1 cellular context compared by ENCODE assay signal in genomic region chr6:12369781-12370262, GRCh38.
TF ChIP-seq lines count a peak whose summit lies in the region.

No MANE protein-coding gene starts in this region.

TF ChIP-seq in GM12878, 131 proteins besides CTCF, POLR2A, EP300 and RAD21 (continued from another document and continues in another):
- TF ChIP-seq ELK1 (IDR thresholded peaks at IDR 0.05; ENCODE audit: low read depth, low read length): no peak
- TF ChIP-seq SP1 (IDR thresholded peaks at IDR 0.05; ENCODE audit: low read depth, low read length): no peak
- TF ChIP-seq NKRF (conservative IDR thresholded peaks at IDR 0.05): no peak
- no peak for TF ChIP-seq TARDBP (IDR thresholded peaks at IDR 0.05; ENCODE audit: borderline replicate concordance)
- no peak for TF ChIP-seq ZNF207 (IDR thresholded peaks at IDR 0.05; ENCODE audit: borderline replicate concordance)
- peak; percentile 55 for TF ChIP-seq PKNOX1 (IDR thresholded peaks at IDR 0.05)
- TF ChIP-seq STAT1 (conservative IDR thresholded peaks at IDR 0.05): no peak
- peak; percentile 55 for TF ChIP-seq KLF5 (IDR thresholded peaks at IDR 0.05; ENCODE audit: partially characterized antibody)
- TF ChIP-seq, protein P1, sequence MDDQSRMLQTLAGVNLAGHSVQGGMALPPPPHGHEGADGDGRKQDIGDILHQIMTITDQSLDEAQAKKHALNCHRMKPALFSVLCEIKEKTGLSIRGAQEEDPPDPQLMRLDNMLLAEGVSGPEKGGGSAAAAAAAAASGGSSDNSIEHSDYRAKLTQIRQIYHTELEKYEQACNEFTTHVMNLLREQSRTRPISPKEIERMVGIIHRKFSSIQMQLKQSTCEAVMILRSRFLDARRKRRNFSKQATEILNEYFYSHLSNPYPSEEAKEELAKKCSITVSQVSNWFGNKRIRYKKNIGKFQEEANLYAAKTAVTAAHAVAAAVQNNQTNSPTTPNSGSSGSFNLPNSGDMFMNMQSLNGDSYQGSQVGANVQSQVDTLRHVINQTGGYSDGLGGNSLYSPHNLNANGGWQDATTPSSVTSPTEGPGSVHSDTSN (IDR thresholded peaks at IDR 0.05; ENCODE audit: insufficient replicate concordance, low read depth, low read length): peak; percentile 37
- peak; percentile 85 for TF ChIP-seq DPF2 (IDR thresholded peaks at IDR 0.05)
- TF ChIP-seq NR2F1 (conservative IDR thresholded peaks at IDR 0.05): peak; percentile 75
- no peak; the same call in 1 of the 2 replicates for TF ChIP-seq GATAD2B (conservative IDR thresholded peaks at IDR 0.05; ENCODE audit: low read depth)
- TF ChIP-seq CHD2 (IDR thresholded peaks at IDR 0.05; ENCODE audit: borderline replicate concordance, low read depth, low read length): peak; percentile 83; the same call in 1 of the 2 replicates
- TF ChIP-seq RFX5 (IDR thresholded peaks at IDR 0.05; ENCODE audit: low read depth, low read length): no peak
- peak; percentile 67; the same call in 1 of the 2 replicates for TF ChIP-seq TCF3 (IDR thresholded peaks at IDR 0.05; ENCODE audit: borderline replicate concordance, insufficient read depth, low read depth, low read length)
- TF ChIP-seq TCF12 (IDR thresholded peaks at IDR 0.05; ENCODE audit: low read depth, low read length): peak; percentile 79; the same call in 1 of the 2 replicates
- TF ChIP-seq ZBTB11 (CRISPR knock-in tag; IDR thresholded peaks at IDR 0.05): no peak
- no peak for TF ChIP-seq WRNIP1 (IDR thresholded peaks at IDR 0.05; ENCODE audit: borderline replicate concordance, low read depth, low read length)
- no peak for TF ChIP-seq ZZZ3 (IDR thresholded peaks at IDR 0.05; ENCODE audit: control insufficient read depth, insufficient read length, low read depth)
- TF ChIP-seq FOXM1 (IDR thresholded peaks at IDR 0.05; ENCODE audit: low read depth, low read length): peak; percentile 72; the same call in 1 of the 2 replicates
- no peak for TF ChIP-seq ZNF622 (IDR thresholded peaks at IDR 0.05)
- TF ChIP-seq NFXL1 (IDR thresholded peaks at IDR 0.05; ENCODE audit: borderline replicate concordance): no peak
- no peak for TF ChIP-seq PRDM15 (CRISPR knock-in tag; IDR thresholded peaks at IDR 0.05)
- 0 out of 2 replicates have a peak, but pooled peaks have one; percentile 49 for TF ChIP-seq CBX5 (IDR thresholded peaks at IDR 0.05; ENCODE audit: low read depth)
- TF ChIP-seq ZNF24 (IDR thresholded peaks at IDR 0.05): 0 out of 2 replicates have a peak, but pooled peaks have one; percentile 14
- TF ChIP-seq, protein P2, sequence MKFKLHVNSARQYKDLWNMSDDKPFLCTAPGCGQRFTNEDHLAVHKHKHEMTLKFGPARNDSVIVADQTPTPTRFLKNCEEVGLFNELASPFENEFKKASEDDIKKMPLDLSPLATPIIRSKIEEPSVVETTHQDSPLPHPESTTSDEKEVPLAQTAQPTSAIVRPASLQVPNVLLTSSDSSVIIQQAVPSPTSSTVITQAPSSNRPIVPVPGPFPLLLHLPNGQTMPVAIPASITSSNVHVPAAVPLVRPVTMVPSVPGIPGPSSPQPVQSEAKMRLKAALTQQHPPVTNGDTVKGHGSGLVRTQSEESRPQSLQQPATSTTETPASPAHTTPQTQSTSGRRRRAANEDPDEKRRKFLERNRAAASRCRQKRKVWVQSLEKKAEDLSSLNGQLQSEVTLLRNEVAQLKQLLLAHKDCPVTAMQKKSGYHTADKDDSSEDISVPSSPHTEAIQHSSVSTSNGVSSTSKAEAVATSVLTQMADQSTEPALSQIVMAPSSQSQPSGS (IDR thresholded peaks at IDR 0.05; ENCODE audit: low read length): 0 out of 2 replicates have a peak, but pooled peaks have one; percentile 43
- TF ChIP-seq MEF2B (IDR thresholded peaks at IDR 0.05; ENCODE audit: partially characterized antibody, poor library complexity, severe bottlenecking): peak; percentile 56
- TF ChIP-seq CBFB (IDR thresholded peaks at IDR 0.05; ENCODE audit: low read depth): no peak
- TF ChIP-seq IKZF1 (conservative IDR thresholded peaks at IDR 0.05): peak; percentile 88
- TF ChIP-seq FOXK2 (IDR thresholded peaks at IDR 0.05): no peak
- TF ChIP-seq LARP7 (IDR thresholded peaks at IDR 0.05): no peak
- TF ChIP-seq CREB1 (IDR thresholded peaks at IDR 0.05; ENCODE audit: low read depth): no peak
- TF ChIP-seq, protein P3, sequence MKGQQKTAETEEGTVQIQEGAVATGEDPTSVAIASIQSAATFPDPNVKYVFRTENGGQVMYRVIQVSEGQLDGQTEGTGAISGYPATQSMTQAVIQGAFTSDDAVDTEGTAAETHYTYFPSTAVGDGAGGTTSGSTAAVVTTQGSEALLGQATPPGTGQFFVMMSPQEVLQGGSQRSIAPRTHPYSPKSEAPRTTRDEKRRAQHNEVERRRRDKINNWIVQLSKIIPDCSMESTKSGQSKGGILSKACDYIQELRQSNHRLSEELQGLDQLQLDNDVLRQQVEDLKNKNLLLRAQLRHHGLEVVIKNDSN (IDR thresholded peaks at IDR 0.05; ENCODE audit: borderline replicate concordance, extremely low read length, insufficient read depth, low read depth, low read length): no peak
- no peak for TF ChIP-seq MTA3 (IDR thresholded peaks at IDR 0.05; ENCODE audit: borderline replicate concordance, low read length)
- peak; percentile 32; the same call in 1 of the 2 replicates for TF ChIP-seq RUNX3 (IDR thresholded peaks at IDR 0.05; ENCODE audit: low read length)
- peak; percentile 60 for TF ChIP-seq EED (IDR thresholded peaks at IDR 0.05; ENCODE audit: low read depth)
- peak; percentile 94 for TF ChIP-seq ZNF687 (IDR thresholded peaks at IDR 0.05)
- peak; percentile 80 for TF ChIP-seq ATF7 (IDR thresholded peaks at IDR 0.05; ENCODE audit: low read depth)
- peak; percentile 78 to 90 for TF ChIP-seq BHLHE40 (IDR thresholded peaks at IDR 0.05; ENCODE audit: borderline replicate concordance in 1 of 2, low read depth in 2 of 2, low read length in 1 of 2)
- no peak for TF ChIP-seq PAX8 (IDR thresholded peaks at IDR 0.05)
- TF ChIP-seq RELA (IDR thresholded peaks at IDR 0.05; ENCODE audit: borderline replicate concordance, partially characterized antibody): peak; percentile 99
- no peak for TF ChIP-seq POLR2AphosphoS2 (IDR thresholded peaks at IDR 0.05; ENCODE audit: low read depth, low read length)
